12 cellular contexts compared by ENCODE assay signal in genomic region chr1:61951731-61952585, GRCh38.
DNase-seq lines count a peak whose midpoint lies in the region; ATAC-seq and TF ChIP-seq lines count a peak whose summit lies in the region.
"Had no signal": no experiment of that assay in that cellular context is flagged by ENCODE, and none has a peak within 500 bp of the region (broad histone marks: within the 10 kb centered on the region; RNA-seq: fewer than 3 reads in every experiment).

No MANE protein-coding gene starts in this region.

- no peaks in the 10 kb centered on the region for H3F3A ChIP-seq in MM.1S (ENCODE audit: insufficient read depth, low read length)

- no peaks in the 10 kb centered on the region for H3K4me1 Mint-ChIP-seq in activated T-helper 17 cell treated with anti-CD3 and anti-CD28 coated beads, Interleukin-2, amount 50 U/mL, for 72 hours

- peaks cover 6% of the 10 kb centered on the region for H3K36me3 Mint-ChIP-seq in activated T-helper 17 cell treated with anti-CD3 and anti-CD28 coated beads, Interleukin-2, amount 50 U/mL, for 72 hours (ENCODE audit: low read depth)

- TF ChIP-seq CTCF in MM.1S (IDR thresholded peaks at IDR 0.05; ENCODE audit: low read length) (no peak), left ventricle myocardium inferior (IDR thresholded peaks at IDR 0.05; ENCODE audit: borderline replicate concordance) (no peak)

- H3K4me1 ChIP-seq in MM.1S (ENCODE audit: low read length) (no peaks in the 10 kb centered on the region), left ventricle myocardium inferior (peaks cover 18% of the 10 kb centered on the region)

- no peak overlapping the region for H3K4me3 ChIP-seq in MM.1S (ENCODE audit: low read length)
- peak overlapping the region; percentile 60 for H3K4me3 ChIP-seq in left ventricle myocardium inferior

- no peak overlapping the region for H3K9ac ChIP-seq in MM.1S (ENCODE audit: low read length)

- H3K9me2 ChIP-seq in MM.1S (replicated peaks; ENCODE audit: insufficient read depth, low read length): no peaks in the 10 kb centered on the region

- H2AFZ ChIP-seq in MM.1S (ENCODE audit: low read length): no peak overlapping the region

- H4K20me1 ChIP-seq in MM.1S (ENCODE audit: insufficient read depth, low read length): no peaks in the 10 kb centered on the region

- H3K9me3 Mint-ChIP-seq in activated T-helper 17 cell treated with anti-CD3 and anti-CD28 coated beads, Interleukin-2, amount 50 U/mL, for 72 hours: no peaks in the 10 kb centered on the region
- H3K9me3 Mint-ChIP-seq: HFFc6 had no signal

- H3K27me3 ChIP-seq in MM.1S (replicated peaks; ENCODE audit: insufficient read depth, low read length): no peaks in the 10 kb centered on the region
- H3K27me3 ChIP-seq in left ventricle myocardium inferior (ENCODE audit: low read depth): no peaks in the 10 kb centered on the region

- no peak overlapping the region for H3K27ac ChIP-seq in MM.1S (ENCODE audit: low read length)
- peak overlapping the region; percentile 87 for H3K27ac ChIP-seq in left ventricle myocardium inferior (replicated peaks)

- intact Hi-C loops in left ventricle myocardium inferior (cut with micrococcal nuclease): loop anchor here (10.0 kb wide), 1 partner anchor 113 kb away; no protein-coding TSS in a partner anchor

- no peaks in the 10 kb centered on the region for H3K9me3 ChIP-seq in MM.1S (replicated peaks; ENCODE audit: insufficient read depth, low read length)
- H3K9me3 ChIP-seq in left ventricle myocardium inferior (replicated peaks): peaks cover 4% of the 10 kb centered on the region

- H3K36me3 ChIP-seq in MM.1S (replicated peaks; ENCODE audit: insufficient read depth, low read length): no peaks in the 10 kb centered on the region
- no peaks in the 10 kb centered on the region for H3K36me3 ChIP-seq in left ventricle myocardium inferior

- peak overlapping the region; percentile 23 for H3K27ac Mint-ChIP-seq in activated T-helper 17 cell treated with anti-CD3 and anti-CD28 coated beads, Interleukin-2, amount 50 U/mL, for 72 hours
- H3K27ac Mint-ChIP-seq: HFFc6, T-cell had no signal

- no peak overlapping the region for H3K4me3 Mint-ChIP-seq in activated T-helper 17 cell treated with anti-CD3 and anti-CD28 coated beads, Interleukin-2, amount 50 U/mL, for 72 hours
- H3K4me3 Mint-ChIP-seq: HFFc6, T-cell had no signal

- DNase-seq in MM.1S: peak; percentile 22
- DNase-seq in left ventricle myocardium inferior: no peak
- peak; percentile 94 for DNase-seq in renal cortical epithelial cell (ENCODE audit: low read depth)
- no peak for DNase-seq in SIG-M5 treated with dmso at 0.1 percent for 504 hours (lab: John Stamatoyannopoulos, UW; ENCODE audit: unreplicated experiment)
- no peak for DNase-seq in NCI-H1436 (lab: John Stamatoyannopoulos, UW)
- DNase-seq in GM19238 (ENCODE audit: insufficient read length, low spot score): no peak
- no peak for DNase-seq in hippocampal formation (lab: John Stamatoyannopoulos, UW)
- DNase-seq: dermis blood vessel endothelial cell, HFFc6, NCI-H2171 treated with DMSO at 0.1 percent for 48 hours, T-cell had no signal

- no peaks in the 10 kb centered on the region for H3K27me3 Mint-ChIP-seq in activated T-helper 17 cell treated with anti-CD3 and anti-CD28 coated beads, Interleukin-2, amount 50 U/mL, for 72 hours
- H3K27me3 Mint-ChIP-seq: T-cell had no signal

- no peak for ATAC-seq in activated T-helper 17 cell treated with anti-CD3 and anti-CD28 coated beads, Interleukin-2, amount 50 U/mL, for 72 hours (replicated peaks)
- ATAC-seq: T-cell had no signal

- no peak overlapping the region for H3K4me2 ChIP-seq in MM.1S (ENCODE audit: low read depth, low read length)

- H3K79me2 ChIP-seq in MM.1S (ENCODE audit: low read length): no peaks in the 10 kb centered on the region

Comparison
In these comparisons a context has a peak if more than half of its experiments do, and no peak if none do; other contexts are left out.
1. DNase-seq: peak in MM.1S (single experiment) and renal cortical epithelial cell (single experiment); none in left ventricle myocardium inferior (single experiment), SIG-M5 treated with dmso at 0.1 percent for 504 hours (single experiment), NCI-H1436 (single experiment), GM19238 (single experiment) and hippocampal formation (0 of 2).